ENCODE assay signal across 12 cellular contexts in the genomic region with DNA sequence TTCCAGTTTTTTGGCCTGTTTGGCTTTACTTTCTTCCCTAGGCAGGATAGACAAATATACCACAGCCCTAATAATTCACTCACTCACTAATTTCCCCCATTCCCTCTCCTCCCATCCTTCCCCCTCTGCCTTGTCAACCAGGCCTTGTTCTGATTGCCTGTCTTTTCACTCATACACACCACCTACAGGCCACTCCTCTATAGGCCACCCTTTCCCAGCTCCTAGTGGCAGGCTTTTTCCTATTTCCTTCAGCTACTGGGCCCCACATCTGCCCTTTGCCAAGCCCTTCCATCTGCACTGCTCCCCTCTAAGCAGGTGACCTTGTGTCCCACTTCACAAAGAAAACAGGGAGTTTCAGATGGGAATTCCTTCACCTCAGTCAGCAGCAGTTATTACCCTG. TPM values are rescaled to one million over a fixed set of nuclear protein-coding genes. Genes with fewer than 3 reads are reported as not detected.
DNase-seq lines count a peak whose midpoint lies in the region; ATAC-seq, FAIRE-seq and TF ChIP-seq lines count a peak whose summit lies in the region.
"Had no signal": no experiment of that assay in that cellular context is flagged by ENCODE, and none has a peak within 500 bp of the region (broad histone marks: within the 10 kb centered on the region; RNA-seq: fewer than 3 reads in every experiment).

No MANE protein-coding gene starts in this region.

- intact Hi-C loops in GM12878 (cut with micrococcal nuclease; ENCODE audit: unreplicated experiment): no loop called here
- intact Hi-C loops in stomach (cut with DNase I; ENCODE audit: low total_unique reads): no loop called here

- no peaks in the 10 kb centered on the region for H3K9me3 ChIP-seq in DND-41 (ENCODE audit: insufficient read depth, low read length, severe bottlenecking)
- H3K9me3 ChIP-seq in GM12878 (replicated peaks; ENCODE audit: control insufficient read depth, insufficient read depth, low read length): no peaks in the 10 kb centered on the region
- H3K9me3 ChIP-seq in stomach: peaks cover 0 to 4% (median 0%) of the 10 kb centered on the region in 4 donors
- H3K9me3 ChIP-seq: ovary, suprapubic skin had no signal

- ATAC-seq in DND-41 (ENCODE audit: insufficient read depth, low read depth) (no peak), GM12878 (peak; percentile 45; the same call in 1 of the 3 replicates)

- H3K27ac ChIP-seq in DND-41 (ENCODE audit: low read length) (no peak overlapping the region), GM12878 (ENCODE audit: control insufficient read depth, insufficient read depth) (no peak overlapping the region), stomach (no peak overlapping the region)
- H3K27ac ChIP-seq: ovary, suprapubic skin had no signal

- POLR2A ChIA-PET in GM12878 (lab: Charles Lee): no interaction called here

- H3K27me3 ChIP-seq in DND-41 (ENCODE audit: insufficient read depth, low read length, poor library complexity): peaks cover 8% of the 10 kb centered on the region
- H3K27me3 ChIP-seq in GM12878 (replicated peaks in 1 of 2; ENCODE audit: control insufficient read depth in 2 of 2, insufficient read depth in 2 of 2, low read length in 1 of 2): no peaks in the 10 kb centered on the region; a peak in 1 of 4 replicates
- H3K27me3 ChIP-seq in stomach: no peaks in the 10 kb centered on the region
- H3K27me3 ChIP-seq: ovary had no signal

- TF ChIP-seq RAD21 in GM12878 (IDR thresholded peaks at IDR 0.05; ENCODE audit: insufficient read depth, low read depth, low read length): 0 out of 2 replicates have a peak, but pooled peaks have one; percentile 20

- H3K9ac ChIP-seq in DND-41 (ENCODE audit: low read depth, low read length): no peak overlapping the region
- H3K9ac ChIP-seq in GM12878 (ENCODE audit: control insufficient read depth, insufficient read depth, low read length): no peak overlapping the region

- RAD21 ChIA-PET in GM12878 (lab: Charles Lee; ENCODE audit: unreplicated experiment): no interaction called here

- DNase-seq in DND-41 (no peak), HT-29 (ENCODE audit: low spot score) (peak; percentile 40), GM12878 (ENCODE audit: low read depth, low spot score) (no peak), left kidney (ENCODE audit: low read depth, low spot score) (peak; percentile 47), stomach (no peak), NCI-H1048 (lab: John Stamatoyannopoulos, UW) (no peak), NCI-H748 (lab: John Stamatoyannopoulos, UW; ENCODE audit: unreplicated experiment) (no peak), NCI-H1105 (lab: John Stamatoyannopoulos, UW) (no peak)
- DNase-seq: activated CD4-positive, CD25-positive, alpha-beta regulatory T cell; effector CD4-positive, alpha-beta T cell; ovary had no signal

- FAIRE-seq in GM12878 (lab: Jason Lieb, UNC): no peak

- H3K79me2 ChIP-seq in DND-41 (ENCODE audit: insufficient read depth, low read length): no peaks in the 10 kb centered on the region
- H3K79me2 ChIP-seq in GM12878 (ENCODE audit: control insufficient read depth, insufficient read depth, low read length): no peaks in the 10 kb centered on the region

- CTCF ChIA-PET in GM12878 (lab: Yijun Ruan, JAX): interaction anchor here (1.0 kb wide), 1 partner anchor 1062 kb away, joined by 3 read pairs; no protein-coding TSS in a partner anchor

- TF ChIP-seq CTCF in DND-41 (IDR thresholded peaks at IDR 0.05; ENCODE audit: borderline replicate concordance, extremely low read depth, low read length, poor library complexity, severe bottlenecking) (peak; percentile 28), GM12878 (IDR thresholded peaks at IDR 0.05 in 2 of 3, conservative IDR thresholded peaks at IDR 0.05 in 1 of 3; ENCODE audit: control insufficient read depth in 2 of 3, extremely low read depth in 1 of 3, insufficient read depth in 1 of 3, low read depth in 3 of 3, low read length in 3 of 3) (peak; percentile 9 to 43 (median 20); a peak in 1 of 6 replicates), stomach (IDR thresholded peaks at IDR 0.05) (no peak)

- no TSS peak for BruUV-seq in GM12878 (replicated peaks; lab: Mats Ljungman, UMichigan)

- H3K4me2 ChIP-seq in DND-41 (ENCODE audit: insufficient read depth, low read length) (no peak overlapping the region), GM12878 (ENCODE audit: control insufficient read depth, insufficient read depth) (no peak overlapping the region)

- H3K4me3 ChIP-seq in DND-41 (ENCODE audit: low read depth in 1 of 2, low read length in 2 of 2): no peak overlapping the region
- no peak overlapping the region for H3K4me3 ChIP-seq in GM12878
- no peak overlapping the region for H3K4me3 ChIP-seq in stomach
- H3K4me3 ChIP-seq: ovary, suprapubic skin had no signal

- H3K36me3 ChIP-seq in DND-41 (ENCODE audit: insufficient read depth, low read length) (no peaks in the 10 kb centered on the region), GM12878 (ENCODE audit: control insufficient read depth in 2 of 2, insufficient read depth in 2 of 2, low read length in 1 of 2) (no peaks in the 10 kb centered on the region), stomach (no peaks in the 10 kb centered on the region)
- H3K36me3 ChIP-seq: ovary, suprapubic skin had no signal

- TF ChIP-seq POLR2A in GM12878 (IDR thresholded peaks at IDR 0.05; ENCODE audit: low read depth, low read length): no peak
- no peak for TF ChIP-seq POLR2A in stomach (IDR thresholded peaks at IDR 0.05)

- no peaks in the 10 kb centered on the region for H4K20me1 ChIP-seq in DND-41 (ENCODE audit: insufficient read depth, low read length)
- H4K20me1 ChIP-seq in GM12878 (ENCODE audit: control insufficient read depth, insufficient read depth): no peaks in the 10 kb centered on the region

- in situ Hi-C loops in GM12878 (cut with MboI): no loop called here

- SMC1A ChIA-PET in GM12878 (lab: Charles Lee; ENCODE audit: uncharacterized antibody, unreplicated experiment): no interaction called here

- no peaks in the 10 kb centered on the region for H3K4me1 ChIP-seq in DND-41 (ENCODE audit: insufficient read depth, low read length)
- H3K4me1 ChIP-seq in GM12878 (ENCODE audit: control insufficient read depth, insufficient read depth, low read length): no peaks in the 10 kb centered on the region
- no peaks in the 10 kb centered on the region for H3K4me1 ChIP-seq in stomach
- H3K4me1 ChIP-seq: suprapubic skin had no signal

- TF ChIP-seq EP300 in GM12878 (IDR thresholded peaks at IDR 0.05; ENCODE audit: borderline replicate concordance in 1 of 2, control insufficient read depth in 1 of 2, low read depth in 2 of 2, low read length in 2 of 2) (no peak), stomach (IDR thresholded peaks at IDR 0.05) (no peak)

- no peak overlapping the region for H2AFZ ChIP-seq in DND-41 (ENCODE audit: low read depth, low read length)
- no peak overlapping the region for H2AFZ ChIP-seq in GM12878 (ENCODE audit: control insufficient read depth, low read depth, low read length)

TF ChIP-seq in GM12878, 131 proteins besides CTCF, POLR2A, EP300 and RAD21 (continues in another document):
- TF ChIP-seq MXI1 (IDR thresholded peaks at IDR 0.05; ENCODE audit: low read depth, low read length): no peak
- no peak for TF ChIP-seq MYB (IDR thresholded peaks at IDR 0.05; ENCODE audit: borderline replicate concordance, low read depth, low read length)
- no peak for TF ChIP-seq TBL1XR1 (IDR thresholded peaks at IDR 0.05; ENCODE audit: low read depth, low read length)
- no peak for TF ChIP-seq REST (IDR thresholded peaks at IDR 0.05; ENCODE audit: low read depth, low read length)
- TF ChIP-seq CHD1 (IDR thresholded peaks at IDR 0.05; ENCODE audit: low read depth, low read length): no peak

RNA-seq across cellular contexts. Expression of gene MSRB2, which starts 59.8 kb away (rescaled TPM):
- total RNA-seq in HT-29 (2014; rRNA removed; shearing (Covaris generic)): 24.3 and 24.7 TPM in 2 replicates
- total RNA-seq in GM12878 (2013; cell fraction: nucleolus; rRNA removed): 0.63 and 1.7 TPM in 2 replicates
- total RNA-seq in GM12878 (2014; rRNA removed) (6.4 and 7.9 TPM in 2 replicates), GM12878 (2014; rRNA removed; fragmentation: Illumina TruSeq; extraction: Trizol) (4.2 and 4.9 TPM in 2 replicates), GM12878 (2021) (7.1 and 9.8 TPM in 2 replicates), stomach (10 to 100 TPM in 2 of 5 donors, 1 to 10 TPM in 3; 2.3 to 32.2 (median 8.3) TPM)
- 4.1 TPM for polyA plus RNA-seq in GM12878 (2011; ENCODE audit: low read depth)
- polyA plus RNA-seq in GM12878 (2011; rRNA removed) (6.7 and 7.8 TPM in 2 replicates), GM12878 (2014; fragmentation: Illumina TruSeq; extraction: Trizol) (2.6 and 4.0 TPM in 2 replicates), GM12878 (2014; fragmentation: Nextera tagmentation; extraction: Ambion mirVana) (1 to 10 TPM; 1.5 to 3.5 TPM), GM12878 (2014; rRNA removed) (6.0 and 7.6 TPM in 2 replicates), GM12878 (2016; fragmentation: Nextera tagmentation; extraction: Ambion mirVana) (10 to 100 TPM; 18.5 to 18.6 TPM), stomach (10 to 100 TPM; 14.1 to 35.6 (median 21.6) TPM)
- polyA plus RNA-seq in GM12878 (2011; cell fraction: cytosol; rRNA removed): 4.1 and 4.4 TPM in 2 replicates
- 2.8 and 4.7 TPM in 2 replicates for polyA plus RNA-seq in GM12878 (2011; cell fraction: nucleus; rRNA removed)
- polyA plus RNA-seq in GM12878 (2012): 9.7 and 12.3 TPM in 2 replicates
- 1.4 and 2.1 TPM in 2 replicates for polyA minus RNA-seq in GM12878 (2011; rRNA and poly(A)+ RNA removed)
- polyA minus RNA-seq in GM12878 (2011; cell fraction: cytosol; rRNA and poly(A)+ RNA removed): 1.1 TPM in 1 of 2 replicates, not detected in the other
- polyA minus RNA-seq in GM12878 (2011; cell fraction: nucleus; rRNA and poly(A)+ RNA removed): 0.24 and 1.1 TPM in 2 replicates

Comparison
In these comparisons a context has a peak if more than half of its experiments do, and no peak if none do; other contexts are left out.
1. DNase-seq: peak in HT-29 (single experiment) and left kidney (single experiment); none in DND-41 (single experiment), GM12878 (single experiment), stomach (single experiment), NCI-H1048 (single experiment), NCI-H748 (single experiment) and NCI-H1105 (single experiment).
2. CTCF ChIP-seq: peak in DND-41 (single experiment) and GM12878 (3 of 3); none in stomach (0 of 7).